Comparison of ENCODE assay signal across 28 cellular contexts in the genomic region with DNA sequence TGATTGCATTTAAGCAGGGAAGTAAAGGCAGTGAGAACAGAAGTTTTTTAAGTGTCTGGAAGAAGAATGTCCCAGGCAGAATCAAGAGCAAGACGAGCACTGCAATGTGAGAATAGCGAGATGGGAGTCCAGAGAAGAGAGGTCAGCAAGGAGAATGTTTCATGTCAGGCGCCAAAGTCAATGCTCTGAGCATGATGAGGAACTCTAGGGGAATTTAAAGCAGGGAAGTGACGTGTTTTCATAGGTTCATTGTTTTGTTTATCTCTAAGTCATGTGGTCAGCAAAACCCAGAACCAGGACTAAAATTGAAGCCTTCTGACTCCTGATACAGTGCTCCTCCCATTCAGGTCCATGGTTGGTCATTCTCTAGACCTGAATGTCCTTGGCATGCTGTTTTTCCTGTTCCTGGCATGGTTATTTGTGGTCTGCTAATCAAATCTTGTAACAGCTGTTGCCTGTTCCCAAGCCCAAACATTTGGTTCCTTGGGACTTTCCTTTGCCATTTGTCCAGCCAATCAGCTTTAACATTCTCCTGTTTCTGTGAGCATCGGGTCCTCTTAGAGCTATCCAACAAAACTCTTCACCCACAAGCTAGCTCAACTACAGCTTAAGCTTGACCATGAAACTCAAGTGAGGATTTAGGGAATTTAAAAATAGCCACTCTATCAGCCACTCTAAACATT. TPM values are rescaled to one million over a fixed set of nuclear protein-coding genes. Genes with fewer than 3 reads are reported as not detected.
DNase-seq lines count a peak whose midpoint lies in the region; ATAC-seq, FAIRE-seq and TF ChIP-seq lines count a peak whose summit lies in the region.
"Had no signal": no experiment of that assay in that cellular context is flagged by ENCODE, and none has a peak within 500 bp of the region (broad histone marks: within the 10 kb centered on the region; RNA-seq: fewer than 3 reads in every experiment).

No MANE protein-coding gene starts in this region.

- ATAC-seq in Right ventricle myocardium inferior (peak; percentile 91), pancreas (peak; percentile 73 to 87 (median 79)), GM18502 (IDR thresholded peaks at IDR 0.05; ENCODE audit: poor library complexity, unreplicated experiment) (no peak), HG03039 (IDR thresholded peaks at IDR 0.05; ENCODE audit: unreplicated experiment) (no peak)
- ATAC-seq: HepG2; stimulated activated naive CD8-positive, alpha-beta T cell treated with anti-CD3 and anti-CD28 coated beads, Interleukin-15, Interleukin-2, amounts not matched to agents 100 U/mL and 50 U/mL, for 24 hours had no signal

- H3K4me1 ChIP-seq in right atrium auricular region (peaks cover 0 to 11% of the 10 kb centered on the region in 2 donors), cardiac muscle cell (ENCODE audit: low read depth) (no peaks in the 10 kb centered on the region), pancreas (peaks cover 0 to 13% (median 12%) of the 10 kb centered on the region in 3 donors)
- H3K4me1 ChIP-seq: Caco-2, neural progenitor cell had no signal

- no peak overlapping the region for H3K4me3 ChIP-seq in right atrium auricular region
- H3K4me3 ChIP-seq in cardiac muscle cell = no peak overlapping the region
- H3K4me3 ChIP-seq in pancreas = no peak overlapping the region
- H3K4me3 ChIP-seq: neural progenitor cell, tibial nerve had no signal

- DNase-seq in Right ventricle myocardium inferior (ENCODE audit: missing footprints) (no peak), right atrium auricular region (ENCODE audit: low spot score) (no peak), cardiac muscle cell (ENCODE audit: low read depth in 1 of 2, low spot score in 1 of 2) (peak; percentile 8 to 66), pancreas (peak in 3 of 6 donors; percentile 24 to 31 (median 28)), frontal cortex (ENCODE audit: low spot score in 2 of 2) (no peak), iPS-NIHi11 (ENCODE audit: low spot score) (no peak)
- DNase-seq: activated CD4-positive, alpha-beta memory T cell treated with anti-CD3 and anti-CD28 coated beads for 36 hours; activated CD4-positive, CD25-positive, alpha-beta regulatory T cell; activated gamma-delta T cell; Caco-2; EL; endodermal cell; head of caudate nucleus; NCI-H1092; NCI-H1930; NCI-H748 treated with DMSO at 0.1 percent for 48 hours; stimulated activated CD4-positive, alpha-beta T cell treated with anti-CD3 and anti-CD28 coated beads, Interleukin-2, amount 100 ng/mL, for 48 hours; stimulated activated naive CD8-positive, alpha-beta T cell treated with anti-CD3 and anti-CD28 coated beads, Interleukin-15, Interleukin-2, amounts not matched to agents 100 U/mL and 50 U/mL, for 24 hours had no signal

- H3K27ac ChIP-seq in right atrium auricular region = peak overlapping the region in 1 of 2 donors; percentile 30
- H3K27ac ChIP-seq in cardiac muscle cell = no peak overlapping the region
- H3K27ac ChIP-seq in pancreas = no peak overlapping the region
- H3K27ac ChIP-seq: HL-60, neural progenitor cell, tibial nerve had no signal

- intact Hi-C loops in Right ventricle myocardium inferior (cut with DNase I) = no loop called here
- intact Hi-C loops in pancreas (cut with DNase I) = no loop called here

- no peak for TF ChIP-seq CTCF in right atrium auricular region (IDR thresholded peaks at IDR 0.05)
- TF ChIP-seq CTCF in cardiac muscle cell (IDR thresholded peaks at IDR 0.05; ENCODE audit: low read depth, low read length) = no peak
- no peak for TF ChIP-seq CTCF in pancreas (IDR thresholded peaks at IDR 0.05)

- H3K27me3 ChIP-seq in right atrium auricular region = no peaks in the 10 kb centered on the region
- no peaks in the 10 kb centered on the region for H3K27me3 ChIP-seq in cardiac muscle cell
- H3K27me3 ChIP-seq in pancreas = peaks cover 0 to 5% (median 0%) of the 10 kb centered on the region in 4 donors
- H3K27me3 ChIP-seq: neural progenitor cell had no signal

- H3K9me3 ChIP-seq in right atrium auricular region (no peaks in the 10 kb centered on the region), cardiac muscle cell (ENCODE audit: low read depth) (no peaks in the 10 kb centered on the region), pancreas (no peaks in the 10 kb centered on the region)
- H3K9me3 ChIP-seq: Caco-2, tibial nerve had no signal

- H3K36me3 ChIP-seq in right atrium auricular region (no peaks in the 10 kb centered on the region), cardiac muscle cell (no peaks in the 10 kb centered on the region), pancreas (no peaks in the 10 kb centered on the region)
- H3K36me3 ChIP-seq: neural progenitor cell, tibial nerve had no signal

- FAIRE-seq in pancreas (lab: Jason Lieb, UNC) = no peak
- no peak for FAIRE-seq in frontal cortex (lab: Jason Lieb, UNC)
- FAIRE-seq: A204.1, H54, HepG2 had no signal

- 51 to 57% methylated on average over 5 of the region's 5 CpGs for WGBS in pancreas, 2 donors

RNA-seq across cellular contexts. Expression of a gene that starts 37.7 kb away (rescaled TPM):
- 0.05 TPM for total RNA-seq in Right ventricle myocardium inferior
- under 1 TPM; 0.07 to 0.20 TPM for total RNA-seq in right atrium auricular region
- 0.56 and 0.92 TPM in 2 replicates for total RNA-seq in cardiac muscle cell
- polyA plus RNA-seq in cardiac muscle cell = 1.5 and 2.7 TPM in 2 replicates
- under 1 TPM in 5 of 6 donors, not detected in 1; under 0.01 to 0.16 (median 0.03) TPM for total RNA-seq in pancreas
- under 1 TPM; 0.04 to 0.05 TPM for polyA plus RNA-seq in pancreas
- total RNA-seq in frontal cortex = 8.6 TPM
- total RNA-seq: activated CD4-positive, alpha-beta memory T cell treated with anti-CD3 and anti-CD28 coated beads for 36 hours; Caco-2; HepG2; OCI-LY7 had no signal
- polyA plus RNA-seq: BJ, HepG2 had no signal

Comparison
In these comparisons a context has a peak if more than half of its experiments do, and no peak if none do; other contexts are left out.
1. DNase-seq: peak in cardiac muscle cell (2 of 2); none in Right ventricle myocardium inferior (single experiment), right atrium auricular region (single experiment), frontal cortex (0 of 2) and iPS-NIHi11 (single experiment).
2. ATAC-seq: peak in Right ventricle myocardium inferior (single experiment) and pancreas (4 of 4); none in GM18502 (single experiment) and HG03039 (single experiment).